23 cellular contexts compared by ENCODE assay signal in genomic region chr9:135157856-135158571, GRCh38.
"Had no signal": no experiment of that assay in that cellular context is flagged by ENCODE, and none has a peak within 500 bp of the region (broad histone marks: within the 10 kb centered on the region; RNA-seq: fewer than 3 reads in every experiment).

No MANE protein-coding gene starts in this region.

- H3K4me3 ChIP-seq: neural progenitor cell, pancreas, prostate gland, right lobe of liver, sigmoid colon, stomach, thoracic aorta, thyroid gland, tibial nerve, upper lobe of left lung, vagina had no signal

- H2AFZ ChIP-seq: neural progenitor cell had no signal

- H3K9ac ChIP-seq: neural progenitor cell had no signal

- H3K36me3 ChIP-seq: neural progenitor cell, pancreas, prostate gland, right lobe of liver, sigmoid colon, stomach, thoracic aorta, thyroid gland, tibial nerve, upper lobe of left lung, vagina had no signal

- H3K4me1 ChIP-seq: neural progenitor cell, pancreas, prostate gland, right lobe of liver, sigmoid colon, stomach, thyroid gland, tibial nerve, upper lobe of left lung, vagina had no signal

- H3K27me3 ChIP-seq: pancreas, right lobe of liver, thyroid gland, upper lobe of left lung, vagina had no signal

- DNase-seq: natural killer cell; occipital lobe; right cardiac atrium; right lobe of liver; sigmoid colon; small intestine; stimulated activated CD4-positive, alpha-beta T cell treated with anti-CD3 and anti-CD28 coated beads, Interleukin-15, amount 100 ng/mL, for 24 hours; stimulated activated CD4-positive, alpha-beta T cell treated with anti-CD3 and anti-CD28 coated beads, Interleukin-2, amount 100 ng/mL, for 24 hours; stimulated activated CD4-positive, alpha-beta T cell treated with anti-CD3 and anti-CD28 coated beads, Interleukin-2, amount 100 ng/mL, for 48 hours; stimulated activated CD4-positive, alpha-beta T cell treated with anti-CD3 and anti-CD28 coated beads, Interleukin-4, amount 100 ng/mL, for 24 hours; stimulated activated naive B cell treated with anti-CD40 and anti-IgM and Interleukin-4, amounts not matched to agents 10 μg/mL and 1 μg/mL and 100 μg/mL, for 72 hours; stimulated activated naive CD4-positive, alpha-beta T cell treated with Interleukin-2 at 50 U/mL for 16 hours; stomach; thyroid gland; trophoblast cell; upper lobe of left lung had no signal

- FAIRE-seq: pancreas, small intestine, urothelium cell line had no signal

- H3K9me3 ChIP-seq: pancreas, prostate gland, right lobe of liver, sigmoid colon, stomach, thoracic aorta, thyroid gland, tibial nerve, upper lobe of left lung, vagina had no signal

- H3K27ac ChIP-seq: neural progenitor cell, pancreas, prostate gland, right lobe of liver, sigmoid colon, stomach, thoracic aorta, thyroid gland, tibial nerve, upper lobe of left lung, vagina had no signal

- H3K4me2 ChIP-seq: neural progenitor cell had no signal
